In genomic region chr1:182170941-182171461, GRCh38 we compare ENCODE assay signal across 1 cellular context.
TF ChIP-seq lines count a peak whose summit lies in the region.

No MANE protein-coding gene starts in this region.

TF ChIP-seq in WTC11, 78 proteins besides CTCF, POLR2A, EP300 and RAD21 (continued from another document):
- no peak for TF ChIP-seq JUN (CRISPR knock-in tag; IDR thresholded peaks at IDR 0.05)
- no peak for TF ChIP-seq CBFB (CRISPR knock-in tag; IDR thresholded peaks at IDR 0.05; ENCODE audit: low read depth)
- TF ChIP-seq MAX (CRISPR knock-in tag; IDR thresholded peaks at IDR 0.05) = no peak
